ENCODE assay signal across 31 cellular contexts in genomic region chr18:49406863-49407262, GRCh38.
"Had no signal": no experiment of that assay in that cellular context is flagged by ENCODE, and none has a peak within 500 bp of the region (broad histone marks: within the 10 kb centered on the region; RNA-seq: fewer than 3 reads in every experiment).

No MANE protein-coding gene starts in this region.

- H3K9me3 ChIP-seq: adrenal gland, body of pancreas, gastroesophageal sphincter had no signal

- H3K4me3 Mint-ChIP-seq: activated CD4-positive, alpha-beta memory T cell treated with anti-CD3 and anti-CD28 coated beads for 36 hours; activated CD4-positive, alpha-beta T cell treated with anti-CD3 and anti-CD28 coated beads for 36 hours; activated CD4-positive, alpha-beta T cell treated with anti-CD3 and anti-CD28 coated beads, Interleukin-2, amount 10 ng/mL, durations not matched to agents 24 days and 14 days; activated CD8-positive, alpha-beta memory T cell treated with anti-CD3 and anti-CD28 coated beads, Interleukin-2, amount 10 ng/mL, durations not matched to agents 7 days and 5 days; activated CD8-positive, alpha-beta T cell treated with anti-CD3 and anti-CD28 coated beads, Interleukin-2, amount 10 ng/mL, durations not matched to agents 7 days and 5 days; activated naive CD4-positive, alpha-beta T cell treated with anti-CD3 and anti-CD28 coated beads for 36 hours; activated naive CD4-positive, alpha-beta T cell treated with anti-CD3 and anti-CD28 coated beads, Interleukin-2, amount 50 U/mL, for 24 hours; activated naive CD8-positive, alpha-beta T cell treated with anti-CD3 and anti-CD28 coated beads for 36 hours; activated naive CD8-positive, alpha-beta T cell treated with anti-CD3 and anti-CD28 coated beads, Interleukin-2, amount 50 U/mL, for 24 hours; activated T-helper 1 cell treated with anti-CD3 and anti-CD28 coated beads, Interleukin-12 subunit alpha, Interleukin-12 subunit beta, Interleukin-2, Interleukin-4 antibody, amounts not matched to agents 30 ng/mL and 10 ng/mL and 1 ng/mL, durations not matched to agents 14 hours and 24 hours and 36 hours; central memory CD8-positive, alpha-beta T cell; dendritic cell treated with granulocyte-macrophage colony-stimulating factor and Interleukin-4, amounts not matched to agents 40 ng/mL and 50 ng/mL, for 4 days; endodermal cell had no signal

- H3K27ac ChIP-seq: adrenal gland, body of pancreas, coronary artery, dorsolateral prefrontal cortex, gastroesophageal sphincter had no signal

- H3K27me3 ChIP-seq: adrenal gland, body of pancreas, dorsolateral prefrontal cortex, gastroesophageal sphincter had no signal

- H3K4me1 Mint-ChIP-seq: endodermal cell had no signal

- DNase-seq: activated CD4-positive, alpha-beta memory T cell treated with anti-CD3 and anti-CD28 coated beads for 36 hours; activated CD4-positive, alpha-beta T cell treated with anti-CD3 and anti-CD28 coated beads for 36 hours; activated CD4-positive, alpha-beta T cell treated with anti-CD3 and anti-CD28 coated beads, Interleukin-2, amount 10 ng/mL, durations not matched to agents 24 days and 14 days; activated CD4-positive, CD25-positive, alpha-beta regulatory T cell; activated CD4-positive, CD25-positive, alpha-beta regulatory T cell treated with anti-CD3 and anti-CD28 coated beads, Interleukin-2, amount 50 U/mL, for 72 hours; activated CD8-positive, alpha-beta memory T cell treated with anti-CD3 and anti-CD28 coated beads, Interleukin-2, amount 10 ng/mL, durations not matched to agents 7 days and 5 days; activated CD8-positive, alpha-beta memory T cell treated with anti-CD3 and anti-CD28 coated beads, Interleukin-2, amount 50 U/mL, for 4 hours; activated CD8-positive, alpha-beta T cell treated with anti-CD3 and anti-CD28 coated beads, Interleukin-2, amount 10 ng/mL, durations not matched to agents 7 days and 5 days; activated effector memory CD4-positive, alpha-beta T cell treated with anti-CD3 and anti-CD28 coated beads, Interleukin-2, amount 50 U/mL, for 16 hours; activated naive CD4-positive, alpha-beta T cell treated with anti-CD3 and anti-CD28 coated beads for 36 hours; activated naive CD8-positive, alpha-beta T cell treated with anti-CD3 and anti-CD28 coated beads for 36 hours; activated naive CD8-positive, alpha-beta T cell treated with anti-CD3 and anti-CD28 coated beads, Interleukin-2, amount 50 U/mL, for 24 hours; activated T-cell treated with anti-CD3 and anti-CD28 coated beads, Interleukin-2, amount 50 U/mL, for 1 hour; activated T-cell treated with anti-CD3 and anti-CD28 coated beads, Interleukin-2, amount 50 U/mL, for 48 hours; adrenal gland; amygdala; aorta; body of pancreas; dorsolateral prefrontal cortex; effector memory CD4-positive, alpha-beta T cell; endodermal cell; foreskin melanocyte; T-helper 1 cell; T-helper 2 cell had no signal

- H3K27ac Mint-ChIP-seq: activated CD4-positive, alpha-beta memory T cell treated with anti-CD3 and anti-CD28 coated beads for 36 hours; activated CD4-positive, alpha-beta T cell treated with anti-CD3 and anti-CD28 coated beads for 36 hours; activated CD4-positive, alpha-beta T cell treated with anti-CD3 and anti-CD28 coated beads, Interleukin-2, amount 10 ng/mL, durations not matched to agents 24 days and 14 days; activated CD8-positive, alpha-beta memory T cell treated with anti-CD3 and anti-CD28 coated beads, Interleukin-2, amount 10 ng/mL, durations not matched to agents 7 days and 5 days; activated CD8-positive, alpha-beta T cell treated with anti-CD3 and anti-CD28 coated beads, Interleukin-2, amount 10 ng/mL, durations not matched to agents 7 days and 5 days; activated naive CD4-positive, alpha-beta T cell treated with anti-CD3 and anti-CD28 coated beads for 36 hours; activated naive CD4-positive, alpha-beta T cell treated with anti-CD3 and anti-CD28 coated beads, Interleukin-2, amount 50 U/mL, for 24 hours; activated naive CD8-positive, alpha-beta T cell treated with anti-CD3 and anti-CD28 coated beads, Interleukin-2, amount 50 U/mL, for 24 hours; activated T-helper 1 cell treated with anti-CD3 and anti-CD28 coated beads, Interleukin-12 subunit alpha, Interleukin-12 subunit beta, Interleukin-2, Interleukin-4 antibody, amounts not matched to agents 30 ng/mL and 10 ng/mL and 1 ng/mL, durations not matched to agents 14 hours and 24 hours and 36 hours; activated T-helper 2 cell treated with anti-CD3 and anti-CD28 coated beads, Interferon-gamma antibody, Interleukin-2, Interleukin-4, amounts not matched to agents 10 μg/mL and 5 μg/mL and 100 μg/mL, durations not matched to agents 14 hours and 24 hours and 36 hours; dendritic cell treated with granulocyte-macrophage colony-stimulating factor and Interleukin-4, amounts not matched to agents 40 ng/mL and 50 ng/mL, for 4 days; endodermal cell had no signal

- H3K27me3 Mint-ChIP-seq: activated CD4-positive, alpha-beta memory T cell treated with anti-CD3 and anti-CD28 coated beads for 36 hours; activated CD4-positive, alpha-beta T cell treated with anti-CD3 and anti-CD28 coated beads for 36 hours; activated CD4-positive, alpha-beta T cell treated with anti-CD3 and anti-CD28 coated beads, Interleukin-2, amount 10 ng/mL, durations not matched to agents 24 days and 14 days; activated CD8-positive, alpha-beta memory T cell treated with anti-CD3 and anti-CD28 coated beads, Interleukin-2, amount 10 ng/mL, durations not matched to agents 7 days and 5 days; activated naive CD4-positive, alpha-beta T cell treated with anti-CD3 and anti-CD28 coated beads, Interleukin-2, amount 50 U/mL, for 24 hours; activated naive CD8-positive, alpha-beta T cell treated with anti-CD3 and anti-CD28 coated beads for 36 hours; activated naive CD8-positive, alpha-beta T cell treated with anti-CD3 and anti-CD28 coated beads, Interleukin-2, amount 50 U/mL, for 24 hours; central memory CD8-positive, alpha-beta T cell; dendritic cell treated with granulocyte-macrophage colony-stimulating factor and Interleukin-4, amounts not matched to agents 40 ng/mL and 50 ng/mL, for 4 days had no signal

- H3K36me3 ChIP-seq: adrenal gland, gastroesophageal sphincter had no signal

- H3K4me1 ChIP-seq: adrenal gland, body of pancreas had no signal

- H3K9me3 Mint-ChIP-seq: activated CD4-positive, alpha-beta memory T cell treated with anti-CD3 and anti-CD28 coated beads for 36 hours; activated CD4-positive, alpha-beta T cell treated with anti-CD3 and anti-CD28 coated beads, Interleukin-2, amount 10 ng/mL, durations not matched to agents 24 days and 14 days; activated naive CD8-positive, alpha-beta T cell treated with anti-CD3 and anti-CD28 coated beads for 36 hours; activated T-helper 1 cell treated with anti-CD3 and anti-CD28 coated beads, Interleukin-12 subunit alpha, Interleukin-12 subunit beta, Interleukin-2, Interleukin-4 antibody, amounts not matched to agents 30 ng/mL and 10 ng/mL and 1 ng/mL, durations not matched to agents 14 hours and 24 hours and 36 hours; activated T-helper 2 cell treated with anti-CD3 and anti-CD28 coated beads, Interferon-gamma antibody, Interleukin-2, Interleukin-4, amounts not matched to agents 10 μg/mL and 5 μg/mL and 100 μg/mL, durations not matched to agents 14 hours and 24 hours and 36 hours; central memory CD8-positive, alpha-beta T cell; dendritic cell treated with granulocyte-macrophage colony-stimulating factor and Interleukin-4, amounts not matched to agents 40 ng/mL and 50 ng/mL, for 4 days; endodermal cell had no signal

- H3K4me3 ChIP-seq: adrenal gland, body of pancreas, coronary artery, dorsolateral prefrontal cortex, gastroesophageal sphincter had no signal
